ENCODE assay signal across 15 cellular contexts in the genomic region with DNA sequence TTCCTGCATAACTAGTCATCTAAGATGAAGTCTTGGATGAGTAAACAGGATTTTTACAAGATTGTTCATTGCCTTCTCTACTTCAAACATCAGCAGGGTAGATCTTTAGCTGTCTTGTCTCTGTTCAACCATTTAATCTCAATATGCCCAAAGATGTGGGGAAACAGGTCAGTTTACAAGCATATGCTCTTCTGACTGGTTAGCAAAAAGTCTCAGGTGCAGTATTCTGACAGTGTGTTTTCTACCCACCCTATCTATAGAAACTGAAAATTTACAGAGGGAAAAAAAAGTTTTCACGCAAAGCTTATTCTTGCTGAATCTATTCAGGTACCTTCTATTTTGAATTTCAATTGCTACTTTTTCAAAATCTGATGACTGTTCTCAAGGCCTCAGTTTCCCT. TPM values are rescaled to one million over a fixed set of nuclear protein-coding genes. Genes with fewer than 3 reads are reported as not detected.
DNase-seq lines count a peak whose midpoint lies in the region; ATAC-seq lines count a peak whose summit lies in the region.
"Had no signal": no experiment of that assay in that cellular context is flagged by ENCODE, and none has a peak within 500 bp of the region (broad histone marks: within the 10 kb centered on the region; RNA-seq: fewer than 3 reads in every experiment).

No MANE protein-coding gene starts in this region.

- H3K27ac Mint-ChIP-seq in activated naive CD4-positive, alpha-beta T cell treated with anti-CD3 and anti-CD28 coated beads, Interleukin-2, amount 10 ng/mL, durations not matched to agents 7 days and 5 days = peak overlapping the region; percentile 3
- peak overlapping the region; percentile 91 for H3K27ac Mint-ChIP-seq in stimulated activated effector memory CD8-positive, alpha-beta T cell treated with anti-CD3 and anti-CD28 coated beads, Interleukin-12 subunit alpha, Interleukin-12 subunit beta, amount 100 ng/mL, for 72 hours

- H3K4me3 Mint-ChIP-seq in activated naive CD4-positive, alpha-beta T cell treated with anti-CD3 and anti-CD28 coated beads, Interleukin-2, amount 10 ng/mL, durations not matched to agents 7 days and 5 days = no peak overlapping the region
- peak overlapping the region; percentile 72 for H3K4me3 Mint-ChIP-seq in stimulated activated effector memory CD8-positive, alpha-beta T cell treated with anti-CD3 and anti-CD28 coated beads, Interleukin-12 subunit alpha, Interleukin-12 subunit beta, amount 100 ng/mL, for 72 hours

- peaks cover 4% of the 10 kb centered on the region for H3K36me3 Mint-ChIP-seq in activated naive CD4-positive, alpha-beta T cell treated with anti-CD3 and anti-CD28 coated beads, Interleukin-2, amount 10 ng/mL, durations not matched to agents 7 days and 5 days
- no peaks in the 10 kb centered on the region for H3K36me3 Mint-ChIP-seq in stimulated activated effector memory CD8-positive, alpha-beta T cell treated with anti-CD3 and anti-CD28 coated beads, Interleukin-12 subunit alpha, Interleukin-12 subunit beta, amount 100 ng/mL, for 72 hours

- no peaks in the 10 kb centered on the region for H3K27me3 Mint-ChIP-seq in activated naive CD4-positive, alpha-beta T cell treated with anti-CD3 and anti-CD28 coated beads, Interleukin-2, amount 10 ng/mL, durations not matched to agents 7 days and 5 days

- no peak for DNase-seq in activated naive CD4-positive, alpha-beta T cell treated with anti-CD3 and anti-CD28 coated beads, Interleukin-2, amount 10 ng/mL, durations not matched to agents 7 days and 5 days
- no peak for DNase-seq in activated naive CD4-positive, alpha-beta T cell treated with anti-CD3 and anti-CD28 coated beads, Interleukin-2, amount 50 U/mL, for 16 hours
- no peak for DNase-seq in stimulated activated effector memory CD8-positive, alpha-beta T cell treated with anti-CD3 and anti-CD28 coated beads, Interleukin-12 subunit alpha, Interleukin-12 subunit beta, amount 100 ng/mL, for 72 hours (ENCODE audit: low spot score in 2 of 2)
- DNase-seq in SK-N-DZ (ENCODE audit: low spot score) (no peak), NCI-H526 (lab: John Stamatoyannopoulos, UW) (no peak)
- DNase-seq: ACHN; activated naive CD4-positive, alpha-beta T cell treated with Interleukin-2 at 50 U/mL for 16 hours; GF-D8; NCI-H187; ovary; stimulated activated CD4-positive, alpha-beta T cell treated with anti-CD3 and anti-CD28 coated beads, Interleukin-4, amount 100 ng/mL, for 4 hours; testis had no signal

- peaks cover 80% of the 10 kb centered on the region for H3K4me1 Mint-ChIP-seq in activated naive CD4-positive, alpha-beta T cell treated with anti-CD3 and anti-CD28 coated beads, Interleukin-2, amount 10 ng/mL, durations not matched to agents 7 days and 5 days
- H3K4me1 Mint-ChIP-seq in stimulated activated effector memory CD8-positive, alpha-beta T cell treated with anti-CD3 and anti-CD28 coated beads, Interleukin-12 subunit alpha, Interleukin-12 subunit beta, amount 100 ng/mL, for 72 hours = peaks cover 68% of the 10 kb centered on the region

- CTCF ChIA-PET in activated naive CD4-positive, alpha-beta T cell treated with anti-CD3 and anti-CD28 coated beads, Interleukin-2, amount 10 ng/mL, durations not matched to agents 7 days and 5 days (lab: Charles Lee) = interaction anchor here (1.1 to 7.3 kb wide), 3 partner anchors 23 to 119 kb away, joined by 3 to 60 read pairs (median 8); partner anchors contain the start of gene MAP3K5

- H3K9me3 Mint-ChIP-seq in activated naive CD4-positive, alpha-beta T cell treated with anti-CD3 and anti-CD28 coated beads, Interleukin-2, amount 10 ng/mL, durations not matched to agents 7 days and 5 days = no peaks in the 10 kb centered on the region
- H3K9me3 Mint-ChIP-seq in stimulated activated effector memory CD8-positive, alpha-beta T cell treated with anti-CD3 and anti-CD28 coated beads, Interleukin-12 subunit alpha, Interleukin-12 subunit beta, amount 100 ng/mL, for 72 hours = no peaks in the 10 kb centered on the region

- peak; percentile 47 for ATAC-seq in GM21619 (IDR thresholded peaks at IDR 0.05; ENCODE audit: unreplicated experiment)
- ATAC-seq in HG03520 (IDR thresholded peaks at IDR 0.05; ENCODE audit: unreplicated experiment) = peak; percentile 27
- no peak for ATAC-seq in stimulated activated effector memory CD8-positive, alpha-beta T cell treated with anti-CD3 and anti-CD28 coated beads, Interleukin-12 subunit alpha, Interleukin-12 subunit beta, amount 100 ng/mL, for 72 hours
- ATAC-seq in HG03139 (IDR thresholded peaks at IDR 0.05; ENCODE audit: unreplicated experiment) = no peak

RNA-seq across cellular contexts. Expression of gene MAP3K5, which starts 29.0 kb away (rescaled TPM):
- polyA plus RNA-seq in SK-N-DZ (2014; cell fraction: cytosol; rRNA removed) = 2.3 and 3.9 TPM in 2 replicates
- polyA plus RNA-seq in SK-N-DZ (2014; cell fraction: nucleus; rRNA removed) = 2.8 and 5.1 TPM in 2 replicates

RNA-seq across cellular contexts. Expression of gene PEX7, which starts 59.1 kb away (rescaled TPM):
- 20.7 and 22.9 TPM in 2 replicates for polyA plus RNA-seq in SK-N-DZ (2014; cell fraction: cytosol; rRNA removed)
- 9.9 and 15.8 TPM in 2 replicates for polyA plus RNA-seq in SK-N-DZ (2014; cell fraction: nucleus; rRNA removed)

Comparison
In these comparisons a context has a peak if more than half of its experiments do, and no peak if none do; other contexts are left out.
1. ATAC-seq: peak in GM21619 (single experiment) and HG03520 (single experiment); none in stimulated activated effector memory CD8-positive, alpha-beta T cell treated with anti-CD3 and anti-CD28 coated beads, Interleukin-12 subunit alpha, Interleukin-12 subunit beta, amount 100 ng/mL, for 72 hours (single experiment) and HG03139 (single experiment).